Comparison of ENCODE assay signal across 19 cellular contexts in genomic region chr4:167587361-167587760, GRCh38.
A peak's percentile ranks its signal among the peaks of the same experiment; 100 is the strongest.
DNase-seq lines count a peak whose midpoint lies in the region; ATAC-seq, FAIRE-seq and TF ChIP-seq lines count a peak whose summit lies in the region.
"Had no signal": no experiment of that assay in that cellular context is flagged by ENCODE, and none has a peak within 500 bp of the region (broad histone marks: within the 10 kb centered on the region; RNA-seq: fewer than 3 reads in every experiment).

No MANE protein-coding gene starts in this region.

- no peaks in the 10 kb centered on the region for H3K4me1 ChIP-seq in GM12878 (ENCODE audit: control insufficient read depth, insufficient read depth, low read length)

- no peaks in the 10 kb centered on the region for H3K79me2 ChIP-seq in GM12878 (ENCODE audit: control insufficient read depth, insufficient read depth, low read length)

- no peak overlapping the region for H3K4me3 ChIP-seq in GM12878

- no peak for TF ChIP-seq RAD21 in GM12878 (IDR thresholded peaks at IDR 0.05; ENCODE audit: insufficient read depth, low read depth, low read length)

- intact Hi-C loops in GM12878 (cut with micrococcal nuclease; ENCODE audit: unreplicated experiment) = no loop called here

- POLR2A ChIA-PET in GM12878 (lab: Charles Lee) = no interaction called here

- H3K9me3 ChIP-seq in GM12878 (replicated peaks; ENCODE audit: control insufficient read depth, insufficient read depth, low read length) = no peaks in the 10 kb centered on the region

- no peak overlapping the region for H3K27ac ChIP-seq in GM12878 (ENCODE audit: control insufficient read depth, insufficient read depth)
- H3K27ac ChIP-seq: 22Rv1 had no signal

- H3K27me3 ChIP-seq in GM12878 (replicated peaks in 1 of 2; ENCODE audit: control insufficient read depth in 2 of 2, insufficient read depth in 2 of 2, low read length in 1 of 2) = no peaks in the 10 kb centered on the region

- TF ChIP-seq EP300 in GM12878 (IDR thresholded peaks at IDR 0.05; ENCODE audit: borderline replicate concordance in 1 of 2, control insufficient read depth in 1 of 2, low read depth in 2 of 2, low read length in 2 of 2) = no peak

- H4K20me1 ChIP-seq in GM12878 (ENCODE audit: control insufficient read depth, insufficient read depth) = no peaks in the 10 kb centered on the region

- FAIRE-seq in GM12878 (lab: Jason Lieb, UNC) = no peak
- FAIRE-seq: GM18507, H54 had no signal

- H2AFZ ChIP-seq in GM12878 (ENCODE audit: control insufficient read depth, low read depth, low read length) = no peak overlapping the region

- peak; percentile 52 for DNase-seq in A172 (ENCODE audit: low spot score)
- peak; percentile 17 for DNase-seq in H4 (ENCODE audit: low spot score)
- peak; percentile 4 for DNase-seq in NCI-H226
- no peak for DNase-seq in GM12878 (ENCODE audit: low read depth, low spot score)
- DNase-seq in activated CD8-positive, alpha-beta memory T cell treated with anti-CD3 and anti-CD28 coated beads for 24 hours = no peak
- no peak for DNase-seq in NCI-H748 (lab: John Stamatoyannopoulos, UW; ENCODE audit: unreplicated experiment)
- DNase-seq: C1 segment of cervical spinal cord; CD4-positive, alpha-beta T cell; COR-L47; DND-41; IMR-90; Kasumi-1; KBM-7 had no signal

- no peaks in the 10 kb centered on the region for H3K36me3 ChIP-seq in GM12878 (ENCODE audit: control insufficient read depth in 2 of 2, insufficient read depth in 2 of 2, low read length in 1 of 2)

- SMC1A ChIA-PET in GM12878 (lab: Charles Lee; ENCODE audit: uncharacterized antibody, unreplicated experiment) = no interaction called here

- no peak overlapping the region for H3K4me2 ChIP-seq in GM12878 (ENCODE audit: control insufficient read depth, insufficient read depth)

- no peak for TF ChIP-seq POLR2A in GM12878 (IDR thresholded peaks at IDR 0.05; ENCODE audit: low read depth, low read length)

- TF ChIP-seq CTCF in GM12878 (IDR thresholded peaks at IDR 0.05 in 2 of 3, conservative IDR thresholded peaks at IDR 0.05 in 1 of 3; ENCODE audit: control insufficient read depth in 2 of 3, extremely low read depth in 1 of 3, insufficient read depth in 1 of 3, low read depth in 3 of 3, low read length in 3 of 3) = no peak

- in situ Hi-C loops in GM12878 (cut with MboI) = no loop called here

- 46% methylated on average over 5 of the region's 5 CpGs for WGBS in GM12878 (ENCODE audit: insufficient coverage, insufficient replicate concordance, low lambda C conversion rate, missing lambda C conversion rate)

- CTCF ChIA-PET in GM12878 (lab: Yijun Ruan, JAX) = interaction anchor here (0.6 kb wide), 1 partner anchor 8 kb away, joined by 3 read pairs; no protein-coding TSS in a partner anchor

- ATAC-seq in GM12878 (no peak), GM21619 (IDR thresholded peaks at IDR 0.05; ENCODE audit: unreplicated experiment) (no peak), GM21447 (IDR thresholded peaks at IDR 0.05; ENCODE audit: unreplicated experiment) (no peak)
- ATAC-seq: HCT116 had no signal

- no peak overlapping the region for H3K9ac ChIP-seq in GM12878 (ENCODE audit: control insufficient read depth, insufficient read depth, low read length)

- RAD21 ChIA-PET in GM12878 (lab: Charles Lee; ENCODE audit: unreplicated experiment) = no interaction called here

- BruUV-seq in GM12878 (replicated peaks; lab: Mats Ljungman, UMichigan) = no TSS peak

TF ChIP-seq in GM12878, 131 proteins besides CTCF, POLR2A, EP300 and RAD21:
- TF ChIP-seq, protein P1, sequence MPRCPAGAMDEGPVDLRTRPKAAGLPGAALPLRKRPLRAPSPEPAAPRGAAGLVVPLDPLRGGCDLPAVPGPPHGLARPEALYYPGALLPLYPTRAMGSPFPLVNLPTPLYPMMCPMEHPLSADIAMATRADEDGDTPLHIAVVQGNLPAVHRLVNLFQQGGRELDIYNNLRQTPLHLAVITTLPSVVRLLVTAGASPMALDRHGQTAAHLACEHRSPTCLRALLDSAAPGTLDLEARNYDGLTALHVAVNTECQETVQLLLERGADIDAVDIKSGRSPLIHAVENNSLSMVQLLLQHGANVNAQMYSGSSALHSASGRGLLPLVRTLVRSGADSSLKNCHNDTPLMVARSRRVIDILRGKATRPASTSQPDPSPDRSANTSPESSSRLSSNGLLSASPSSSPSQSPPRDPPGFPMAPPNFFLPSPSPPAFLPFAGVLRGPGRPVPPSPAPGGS (IDR thresholded peaks at IDR 0.05; ENCODE audit: borderline replicate concordance, insufficient read depth, low read depth, low read length, poor library complexity, severe bottlenecking) = peak; percentile 46
- TF ChIP-seq SRF (IDR thresholded peaks at IDR 0.05; ENCODE audit: low read depth in 2 of 2, low read length in 2 of 2) = no peak

Comparison
In these comparisons a context has a peak if more than half of its experiments do, and no peak if none do; other contexts are left out.
1. DNase-seq: peak in A172 (single experiment), H4 (single experiment) and NCI-H226 (single experiment); none in GM12878 (single experiment), activated CD8-positive, alpha-beta memory T cell treated with anti-CD3 and anti-CD28 coated beads for 24 hours (single experiment) and NCI-H748 (single experiment).